In genomic region chr12:98593351-98594049, GRCh38 we compare ENCODE assay signal across 8 cellular contexts. TPM values are rescaled to one million over a fixed set of nuclear protein-coding genes. Genes with fewer than 3 reads are reported as not detected.
DNase-seq lines count a peak whose midpoint lies in the region; ATAC-seq lines count a peak whose summit lies in the region.

Gene SLC25A3, plus strand, starts transcription at chr12:98593686. Its CDS starts 293 bp downstream, at chr12:98593979.

- H3K27ac Mint-ChIP-seq in effector memory CD8-positive, alpha-beta T cell: peak within 1 kb of the TSS; percentile 97 to 98
- H3K27ac Mint-ChIP-seq in memory B cell: peak within 1 kb of the TSS; percentile 98

- DNase-seq in COLO668 (lab: John Stamatoyannopoulos, UW; ENCODE audit: unreplicated experiment) (peak; percentile 99), HT1080 (ENCODE audit: low read depth) (peak; percentile 95), NOMO-1 treated with DMSO at 0.1 percent for 48 hours (lab: John Stamatoyannopoulos, UW; ENCODE audit: unreplicated experiment) (peak; percentile 96), memory B cell (ENCODE audit: low spot score in 2 of 2) (peak; percentile 79 to 86)
- DNase-seq in activated CD8-positive, alpha-beta memory T cell treated with anti-CD3 and anti-CD28 coated beads for 4 hours (ENCODE audit: low read depth in 2 of 2): peak; percentile 86 to 88
- DNase-seq in effector memory CD8-positive, alpha-beta T cell: peak; percentile 87 to 89 (median 89)
- DNase-seq in stimulated activated CD8-positive, alpha-beta memory T cell treated with anti-CD3 and anti-CD28 coated beads, Interleukin-12 subunit alpha, Interleukin-12 subunit beta, amount 100 ng/mL, for 24 hours (ENCODE audit: extremely low read depth): peak; percentile 82

- peaks cover 47% of the 10 kb centered on the region for H3K36me3 Mint-ChIP-seq in effector memory CD8-positive, alpha-beta T cell (ENCODE audit: insufficient read depth)
- H3K36me3 Mint-ChIP-seq in memory B cell: peaks cover 8% of the 10 kb centered on the region

- H3K4me3 Mint-ChIP-seq in effector memory CD8-positive, alpha-beta T cell: peak within 1 kb of the TSS; percentile 93 to 95
- peak within 1 kb of the TSS; percentile 92 for H3K4me3 Mint-ChIP-seq in memory B cell

- ATAC-seq in GM21360 (IDR thresholded peaks at IDR 0.05; ENCODE audit: unreplicated experiment) (peak; percentile 100), memory B cell (ENCODE audit: low read depth) (peak; percentile 95)
- peak; percentile 96 for ATAC-seq in effector memory CD8-positive, alpha-beta T cell (replicated peaks)

- no peaks in the 10 kb centered on the region for H3K9me3 Mint-ChIP-seq in effector memory CD8-positive, alpha-beta T cell
- no peaks in the 10 kb centered on the region for H3K9me3 Mint-ChIP-seq in memory B cell

- H3K4me1 Mint-ChIP-seq in effector memory CD8-positive, alpha-beta T cell (ENCODE audit: low read depth in 2 of 2): peaks cover 26 to 29% of the 10 kb centered on the region in 2 donors
- H3K4me1 Mint-ChIP-seq in memory B cell: peaks cover 15% of the 10 kb centered on the region

- H3K27me3 Mint-ChIP-seq in effector memory CD8-positive, alpha-beta T cell: no peaks in the 10 kb centered on the region
- no peaks in the 10 kb centered on the region for H3K27me3 Mint-ChIP-seq in memory B cell

RNA-seq across cellular contexts. Expression of gene SLC25A3, which starts in this region (rescaled TPM):
- total RNA-seq in HT1080 (2014; rRNA removed; shearing (Covaris generic)): 912 and 979 TPM in 2 replicates
- 894 and 967 TPM in 2 replicates for polyA plus RNA-seq in HT1080 (2015; cell fraction: cytosol; rRNA removed)
- 768 and 826 TPM in 2 replicates for polyA plus RNA-seq in HT1080 (2015; cell fraction: nucleus; rRNA removed)

Comparison
In these comparisons a context has a peak if more than half of its experiments do, and no peak if none do; other contexts are left out.
1. Peak in every context shown above with its lines: DNase-seq and ATAC-seq.